1 cellular context compared by ENCODE assay signal in genomic region chr17:56976941-56977570, GRCh38.
TF ChIP-seq lines count a peak whose summit lies in the region.

No MANE protein-coding gene starts in this region.

TF ChIP-seq in endothelial cell of umbilical vein, 7 proteins besides CTCF, POLR2A, EP300 and RAD21 (continued from another document):
- TF ChIP-seq MYC (IDR thresholded peaks at IDR 0.05; ENCODE audit: low read depth, low read length) (no peak), MAX (IDR thresholded peaks at IDR 0.05; ENCODE audit: insufficient read depth, insufficient read length) (no peak)
